Comparison of ENCODE assay signal across 30 cellular contexts in genomic region chr15:78389356-78389755, GRCh38. TPM values are rescaled to one million over a fixed set of nuclear protein-coding genes. Genes with fewer than 3 reads are reported as not detected.
DNase-seq lines count a peak whose midpoint lies in the region; ATAC-seq and TF ChIP-seq lines count a peak whose summit lies in the region.
"Had no signal": no experiment of that assay in that cellular context is flagged by ENCODE, and none has a peak within 500 bp of the region (broad histone marks: within the 10 kb centered on the region; RNA-seq: fewer than 3 reads in every experiment).

No MANE protein-coding gene starts in this region.

- H3K4me3 ChIP-seq in stomach: no peak overlapping the region
- H3K4me3 ChIP-seq: colonic mucosa, esophagus muscularis mucosa, left ventricle myocardium inferior, ovary, PC-9, right atrium auricular region had no signal

- WGBS in stomach, 5 donors: 49 to 79% (median 72%) methylated on average over 4 to 7 of the region's 7 CpGs

- intact Hi-C loops in stomach (cut with DNase I; ENCODE audit: low total_unique reads): no loop called here

- peaks cover 0 to 22% (median 5%) of the 10 kb centered on the region in 3 donors for H3K27me3 ChIP-seq in stomach
- H3K27me3 ChIP-seq: colonic mucosa, ovary, right atrium auricular region had no signal

- no peaks in the 10 kb centered on the region for H3K4me1 ChIP-seq in stomach
- H3K4me1 ChIP-seq: colonic mucosa, esophagus muscularis mucosa, left ventricle myocardium inferior, right atrium auricular region had no signal

- H3K27ac ChIP-seq in stomach: no peak overlapping the region
- H3K27ac ChIP-seq: colonic mucosa, esophagus muscularis mucosa, left ventricle myocardium inferior, ovary, PC-9, right atrium auricular region had no signal

- TF ChIP-seq EP300 in stomach (IDR thresholded peaks at IDR 0.05): no peak

- TF ChIP-seq CTCF in stomach (IDR thresholded peaks at IDR 0.05): no peak

- no peak for TF ChIP-seq POLR2A in stomach (IDR thresholded peaks at IDR 0.05)

- DNase-seq in GM03348 (ENCODE audit: low spot score): peak; percentile 31
- DNase-seq in dedifferentiated amniotic fluid mesenchymal stem cell (ENCODE audit: extremely low spot score): peak; percentile 68
- DNase-seq in mesenteric fat pad (ENCODE audit: low spot score): peak; percentile 47
- DNase-seq in stomach: peak; percentile 10
- DNase-seq in NCI-H446 treated with DMSO at 0.1 percent for 48 hours (lab: John Stamatoyannopoulos, UW): no peak
- no peak for DNase-seq in T-helper 2 cell
- DNase-seq in activated T-cell treated with anti-CD3 and anti-CD28 coated beads, Interleukin-2, amount 50 U/mL, for 1 hour: no peak
- DNase-seq: activated CD4-positive, alpha-beta T cell treated with anti-CD3 and anti-CD28 coated beads, Interleukin-2, amount 10 ng/mL, durations not matched to agents 24 days and 14 days; activated naive CD4-positive, alpha-beta T cell treated with anti-CD3 and anti-CD28 coated beads, Interleukin-2, amount 50 U/mL, for 16 hours; amygdala; CD4-positive, CD25-positive, alpha-beta regulatory T cell; colonic mucosa; hypothalamus; Kasumi-1; left ventricle myocardium inferior; midbrain; naive thymus-derived CD8-positive, alpha-beta T cell; NCI-H1694; NCI-H510A treated with DMSO at 0.1 percent for 48 hours; ovary; PC-9; Right ventricle myocardium superior; stimulated activated CD4-positive, alpha-beta T cell treated with anti-CD3 and anti-CD28 coated beads, Interleukin-12 subunit alpha, Interleukin-12 subunit beta, amount 100 ng/mL, for 4 hours; stimulated activated CD4-positive, alpha-beta T cell treated with anti-CD3 and anti-CD28 coated beads, Interleukin-4, amount 100 ng/mL, for 24 hours; T-helper 9 cell had no signal

- ATAC-seq in HG02642 (IDR thresholded peaks at IDR 0.05; ENCODE audit: poor library complexity, unreplicated experiment): no peak
- ATAC-seq: naive thymus-derived CD8-positive, alpha-beta T cell; stimulated activated effector memory CD8-positive, alpha-beta T cell treated with anti-CD3 and anti-CD28 coated beads, Interleukin-12 subunit alpha, Interleukin-12 subunit beta, amount 100 ng/mL, for 72 hours had no signal

- no peaks in the 10 kb centered on the region for H3K9me3 ChIP-seq in stomach
- H3K9me3 ChIP-seq: colonic mucosa, esophagus muscularis mucosa, left ventricle myocardium inferior, ovary, right atrium auricular region had no signal

- H3K36me3 ChIP-seq in stomach: no peaks in the 10 kb centered on the region
- H3K36me3 ChIP-seq: colonic mucosa, esophagus muscularis mucosa, left ventricle myocardium inferior, ovary, right atrium auricular region had no signal

RNA-seq across cellular contexts. Expression of gene IREB2, which starts 48.7 kb away (rescaled TPM):
- total RNA-seq in mesenteric fat pad: 57.1 TPM
- total RNA-seq in stomach: 100 to 1,000 TPM in 4 of 5 donors, 10 to 100 TPM in 1; 34.1 to 248 (median 130) TPM
- polyA plus RNA-seq in stomach: 1 to 10 TPM; 7.0 to 9.0 (median 8.5) TPM

RNA-seq across cellular contexts. Expression of gene CRABP1, which starts 49.2 kb away (rescaled TPM):
- total RNA-seq in mesenteric fat pad (not detected), stomach (1 to 10 TPM in 1 of 5 donors, not detected in 4; 2.8 TPM)
- 1 to 10 TPM in 1 of 3 donors, under 1 TPM in 1, not detected in 1; 0.62 to 4.9 TPM for polyA plus RNA-seq in stomach
- total RNA-seq: activated CD4-positive, alpha-beta T cell treated with anti-CD3 and anti-CD28 coated beads, Interleukin-2, amount 10 ng/mL, durations not matched to agents 24 days and 14 days; CD4-positive, CD25-positive, alpha-beta regulatory T cell; esophagus muscularis mucosa; left ventricle myocardium inferior; naive thymus-derived CD8-positive, alpha-beta T cell; PC-9; right atrium auricular region; Right ventricle myocardium superior had no signal
- polyA plus RNA-seq: AG04450; CD4-positive, CD25-positive, alpha-beta regulatory T cell; naive thymus-derived CD8-positive, alpha-beta T cell had no signal

Comparison
In these comparisons a context has a peak if more than half of its experiments do, and no peak if none do; other contexts are left out.
1. DNase-seq: peak in GM03348 (single experiment), dedifferentiated amniotic fluid mesenchymal stem cell (single experiment), mesenteric fat pad (single experiment) and stomach (single experiment); none in NCI-H446 treated with DMSO at 0.1 percent for 48 hours (single experiment), T-helper 2 cell (0 of 5) and activated T-cell treated with anti-CD3 and anti-CD28 coated beads, Interleukin-2, amount 50 U/mL, for 1 hour (single experiment).